Comparison of ENCODE assay signal across 16 cellular contexts in genomic region chr11:119910650-119911049, GRCh38.
A peak's percentile ranks its signal among the peaks of the same experiment; 100 is the strongest.
DNase-seq lines count a peak whose midpoint lies in the region; ATAC-seq and TF ChIP-seq lines count a peak whose summit lies in the region.
"Had no signal": no experiment of that assay in that cellular context is flagged by ENCODE, and none has a peak within 500 bp of the region (broad histone marks: within the 10 kb centered on the region; RNA-seq: fewer than 3 reads in every experiment).

No MANE protein-coding gene starts in this region.

- H3K9me3 Mint-ChIP-seq in neural crest cell = no peaks in the 10 kb centered on the region

- DNase-seq in left ventricle myocardium superior = no peak
- DNase-seq in left ventricle myocardium inferior = no peak
- DNase-seq in neural crest cell (ENCODE audit: low read depth, low spot score) = no peak
- peak; percentile 34 for DNase-seq in stomach
- DNase-seq in NCI-H2029 treated with DMSO at 0.1 percent for 48 hours (lab: John Stamatoyannopoulos, UW) = no peak
- DNase-seq in coronary artery (ENCODE audit: low spot score) = no peak
- DNase-seq in BE2C = no peak
- DNase-seq: 8988T; AML-193; Calu3; CD4-positive, CD25-positive, alpha-beta regulatory T cell; DMS 273 treated with DMSO at 0.1 percent for 48 hours; H7 had no signal

- H3K4me3 Mint-ChIP-seq in neural crest cell = no peak overlapping the region
- H3K4me3 Mint-ChIP-seq: CD4-positive, CD25-positive, alpha-beta regulatory T cell; GM23338 had no signal

- 55 to 79% (median 69%) methylated on average over 2 of the region's 2 CpGs for WGBS in stomach, 5 donors

- peaks cover 16% of the 10 kb centered on the region for H3K4me1 Mint-ChIP-seq in neural crest cell
- H3K4me1 Mint-ChIP-seq: CD4-positive, CD25-positive, alpha-beta regulatory T cell had no signal

- TF ChIP-seq CTCF in left ventricle myocardium inferior (IDR thresholded peaks at IDR 0.05; ENCODE audit: borderline replicate concordance) = no peak
- no peak for TF ChIP-seq CTCF in neural crest cell (conservative IDR thresholded peaks at IDR 0.05)
- no peak for TF ChIP-seq CTCF in stomach (IDR thresholded peaks at IDR 0.05)
- TF ChIP-seq CTCF in coronary artery (IDR thresholded peaks at IDR 0.05) = no peak
- TF ChIP-seq CTCF in BE2C (IDR thresholded peaks at IDR 0.05; ENCODE audit: low read depth, low read length) = no peak

- peak; percentile 29 for ATAC-seq in left ventricle myocardium superior
- ATAC-seq: GM12878, GM23338 had no signal

- H3K4me1 ChIP-seq in left ventricle myocardium inferior = peaks cover 27% of the 10 kb centered on the region
- H3K4me1 ChIP-seq in stomach = peaks cover 23 to 47% (median 34%) of the 10 kb centered on the region in 4 donors
- H3K4me1 ChIP-seq in BE2C = peaks cover 35% of the 10 kb centered on the region

- H3K27me3 ChIP-seq in left ventricle myocardium inferior (ENCODE audit: low read depth) (peaks cover 7% of the 10 kb centered on the region), stomach (peaks cover 0 to 4% (median 0%) of the 10 kb centered on the region in 3 donors), BE2C (no peaks in the 10 kb centered on the region)
- H3K27me3 ChIP-seq: BLaER1 treated with 17β-estradiol and CSF1 and Interleukin-3, amounts not matched to agents 10 nM and 100 nM had no signal

- H3K36me3 ChIP-seq in left ventricle myocardium inferior = no peaks in the 10 kb centered on the region
- peaks cover 0 to 21% (median 4%) of the 10 kb centered on the region in 4 donors for H3K36me3 ChIP-seq in stomach
- no peaks in the 10 kb centered on the region for H3K36me3 ChIP-seq in BE2C
- H3K36me3 ChIP-seq: BLaER1 treated with 17β-estradiol and CSF1 and Interleukin-3, amounts not matched to agents 10 nM and 100 nM had no signal

- H3K4me3 ChIP-seq in left ventricle myocardium inferior (no peak overlapping the region), stomach (no peak overlapping the region), coronary artery (no peak overlapping the region), BE2C (ENCODE audit: low read depth, low read length) (no peak overlapping the region)
- H3K4me3 ChIP-seq: BLaER1 treated with 17β-estradiol and CSF1 and Interleukin-3, amounts not matched to agents 10 nM and 100 nM; GM12878; GM23338 had no signal

- H3K27ac Mint-ChIP-seq in neural crest cell (ENCODE audit: unreplicated experiment) = peak overlapping the region; percentile 60
- H3K27ac Mint-ChIP-seq: CD4-positive, CD25-positive, alpha-beta regulatory T cell; GM23338 had no signal

- H3K9me3 ChIP-seq in left ventricle myocardium inferior (replicated peaks) = no peaks in the 10 kb centered on the region
- peaks cover 0 to 7% (median 0%) of the 10 kb centered on the region in 4 donors for H3K9me3 ChIP-seq in stomach
- no peaks in the 10 kb centered on the region for H3K9me3 ChIP-seq in BE2C

- no peak for TF ChIP-seq POLR2A in stomach (IDR thresholded peaks at IDR 0.05)

- H3K27me3 Mint-ChIP-seq in neural crest cell (ENCODE audit: low read depth) = no peaks in the 10 kb centered on the region

- no peak overlapping the region for H3K27ac ChIP-seq in left ventricle myocardium inferior (replicated peaks)
- H3K27ac ChIP-seq in stomach = peak overlapping the region in 4 of 5 donors; percentile 12 to 81 (median 56)
- no peak overlapping the region for H3K27ac ChIP-seq in coronary artery
- H3K27ac ChIP-seq: BLaER1 treated with 17β-estradiol and CSF1 and Interleukin-3, amounts not matched to agents 10 nM and 100 nM had no signal

- intact Hi-C loops in left ventricle myocardium superior (cut with micrococcal nuclease) = no loop called here
- intact Hi-C loops in left ventricle myocardium inferior (cut with micrococcal nuclease) = no loop called here
- intact Hi-C loops in stomach (cut with DNase I; ENCODE audit: low total_unique reads) = no loop called here

- no peaks in the 10 kb centered on the region for H3K36me3 Mint-ChIP-seq in neural crest cell (ENCODE audit: low read depth)
- H3K36me3 Mint-ChIP-seq: CD4-positive, CD25-positive, alpha-beta regulatory T cell had no signal

- TF ChIP-seq EP300 in stomach (IDR thresholded peaks at IDR 0.05) = no peak

Comparison
In these comparisons a context has a peak if more than half of its experiments do, and no peak if none do; other contexts are left out.
1. H3K27ac ChIP-seq: peak in stomach (4 of 5); none in left ventricle myocardium inferior (single experiment) and coronary artery (0 of 2).